9 cellular contexts compared by ENCODE assay signal in genomic region chr10:133336131-133337078, GRCh38. TPM values are rescaled to one million over a fixed set of nuclear protein-coding genes. Genes with fewer than 3 reads are reported as not detected.
DNase-seq lines count a peak whose midpoint lies in the region; ATAC-seq and TF ChIP-seq lines count a peak whose summit lies in the region.
"Had no signal": no experiment of that assay in that cellular context is flagged by ENCODE, and none has a peak within 500 bp of the region (broad histone marks: within the 10 kb centered on the region; RNA-seq: fewer than 3 reads in every experiment).

Gene CALY (minus strand): TSS chr10:133336896. CDS start chr10:133328989, 7,907 bp downstream.

- no peaks in the 10 kb centered on the region for H3K9me2 ChIP-seq in neural cell (ENCODE audit: insufficient read depth, low read length)

- peaks cover 26% of the 10 kb centered on the region for H3K27me3 ChIP-seq in neural cell (ENCODE audit: insufficient read depth, low read depth, low read length)
- peaks cover 21 to 92% (median 61%) of the 10 kb centered on the region in 3 donors for H3K27me3 ChIP-seq in stomach

- CTCF ChIA-PET in HEK293 (lab: Yijun Ruan, JAX) = interaction anchor here (1.0 kb wide), 1 partner anchor 40 kb away, joined by 3 read pairs; no protein-coding TSS in a partner anchor

- WGBS in stomach, 5 donors = 6 to 12% (median 11%) methylated on average over 39 to 98 of the region's 98 CpGs

- H3K4me1 ChIP-seq in HEK293 (ENCODE audit: control insufficient read depth, insufficient read depth, low read length) = peaks cover 2% of the 10 kb centered on the region; the same call in 1 of the 2 replicates
- H3K4me1 ChIP-seq in stomach = peaks cover 23 to 25% (median 24%) of the 10 kb centered on the region in 4 donors

- H3K27ac ChIP-seq in HEK293 (ENCODE audit: extremely low read depth, low read depth, low read length) = no peak within 1 kb of the TSS
- H3K27ac ChIP-seq in neural cell (ENCODE audit: low read length) = no peak within 1 kb of the TSS
- peak within 1 kb of the TSS; percentile 32 to 62 (median 41) for H3K27ac ChIP-seq in stomach
- H3K27ac ChIP-seq: KMS-11 had no signal

- H3K36me3 Mint-ChIP-seq in chondrocyte (ENCODE audit: low read depth) = no peaks in the 10 kb centered on the region

- H3K79me2 ChIP-seq in neural cell (replicated peaks; ENCODE audit: insufficient read depth, low read length) = no peaks in the 10 kb centered on the region

- H3K4me3 ChIP-seq in HEK293 (ENCODE audit: low read depth, low read length) (no peak within 1 kb of the TSS), neural cell (ENCODE audit: low read length) (peak within 1 kb of the TSS; percentile 65), stomach (peak within 1 kb of the TSS; percentile 39 to 50 (median 42))

- intact Hi-C loops in stomach (cut with DNase I; ENCODE audit: low total_unique reads) = no loop called here

- peak within 1 kb of the TSS; percentile 70 for H3K4me3 Mint-ChIP-seq in chondrocyte (ENCODE audit: unreplicated experiment)

- H3K9ac ChIP-seq in neural cell (ENCODE audit: low read length) = peak within 1 kb of the TSS; percentile 62
- H3K9ac ChIP-seq: KMS-11 had no signal

- TF ChIP-seq POLR2A in stomach (IDR thresholded peaks at IDR 0.05) = no peak

- TF ChIP-seq CTCF in HEK293 (tag by site-specific recombination; IDR thresholded peaks at IDR 0.05) (no peak), chondrocyte (IDR thresholded peaks at IDR 0.05) (no peak), neural cell (IDR thresholded peaks at IDR 0.05; ENCODE audit: poor library complexity, severe bottlenecking) (no peak), stomach (IDR thresholded peaks at IDR 0.05) (no peak)

- no peak for TF ChIP-seq EP300 in neural cell (conservative IDR thresholded peaks at IDR 0.05; ENCODE audit: poor library complexity, severe bottlenecking)
- TF ChIP-seq EP300 in stomach (IDR thresholded peaks at IDR 0.05) = no peak

- H3K36me3 ChIP-seq in HEK293 (ENCODE audit: control insufficient read depth in 2 of 2, insufficient read depth in 1 of 2, low read length in 2 of 2) (no peaks in the 10 kb centered on the region), neural cell (ENCODE audit: insufficient read depth, low read length) (no peaks in the 10 kb centered on the region), stomach (no peaks in the 10 kb centered on the region)

- H3K4me1 Mint-ChIP-seq in chondrocyte (ENCODE audit: low read depth) = peaks cover 3% of the 10 kb centered on the region

- peaks cover 22% of the 10 kb centered on the region for H3K27me3 Mint-ChIP-seq in chondrocyte (ENCODE audit: low read depth)

- ATAC-seq in GM21381 (IDR thresholded peaks at IDR 0.05; ENCODE audit: unreplicated experiment) (no peak), GM21717 (IDR thresholded peaks at IDR 0.05; ENCODE audit: unreplicated experiment) (no peak)

- H3K4me2 ChIP-seq in neural cell (ENCODE audit: low read length) = no peak within 1 kb of the TSS
- H3K4me2 ChIP-seq: KMS-11 had no signal

- no peaks in the 10 kb centered on the region for H3K9me3 Mint-ChIP-seq in chondrocyte (ENCODE audit: low read depth)

- POLR2A ChIA-PET in HEK293 (lab: Yijun Ruan, JAX) = interaction anchor here (0.5 kb wide), 1 partner anchor 15 kb away, joined by 8 read pairs; no protein-coding TSS in a partner anchor

- DNase-seq in activated CD4-positive, alpha-beta T cell treated with anti-CD3 and anti-CD28 coated beads for 24 hours (ENCODE audit: low read depth in 2 of 2) = peak; percentile 40 to 44
- DNase-seq in chondrocyte (ENCODE audit: low spot score) (peak; percentile 86), stomach (peak; percentile 59), NCI-H2107 treated with DMSO at 0.1 percent for 48 hours (lab: John Stamatoyannopoulos, UW; ENCODE audit: unreplicated experiment) (no peak)

- H3F3A ChIP-seq in neural cell (ENCODE audit: insufficient read depth, low read length, poor library complexity, severe bottlenecking) = no peaks in the 10 kb centered on the region

- H3K9me3 ChIP-seq in HEK293 (ENCODE audit: control insufficient read depth, insufficient read depth, low read depth, low read length) (no peaks in the 10 kb centered on the region), neural cell (ENCODE audit: low read length) (peaks cover 5% of the 10 kb centered on the region), stomach (no peaks in the 10 kb centered on the region)

- no peak within 1 kb of the TSS for H3K27ac Mint-ChIP-seq in chondrocyte (ENCODE audit: unreplicated experiment)

- no peak for TF ChIP-seq RAD21 in neural cell (conservative IDR thresholded peaks at IDR 0.05)

- no peak within 1 kb of the TSS for H2AFZ ChIP-seq in neural cell (ENCODE audit: low read depth, low read length)

- H4K20me1 ChIP-seq in neural cell (ENCODE audit: insufficient read depth) = no peaks in the 10 kb centered on the region

TF ChIP-seq in HEK293, 187 proteins besides CTCF, POLR2A, EP300 and RAD21 (continues in another document):
- TF ChIP-seq ZNF777 (tag by site-specific recombination; IDR thresholded peaks at IDR 0.05; ENCODE audit: borderline replicate concordance) = 0 out of 2 replicates have a peak, but pooled peaks have one; percentile 24
- TF ChIP-seq PATZ1 (tag by site-specific recombination; IDR thresholded peaks at IDR 0.05) = peak; percentile 71
- peak; percentile 14; the same call in 1 of the 2 replicates for TF ChIP-seq KLF17 (tag by site-specific recombination; IDR thresholded peaks at IDR 0.05)

TF ChIP-seq in neural cell, 6 proteins besides CTCF, POLR2A, EP300 and RAD21:
- no peak for TF ChIP-seq TAF1 (IDR thresholded peaks at IDR 0.05; ENCODE audit: low read depth)
- peak; percentile 44 for TF ChIP-seq POLR2AphosphoS5 (IDR thresholded peaks at IDR 0.05)

RNA-seq across cellular contexts. Expression of gene CALY, which starts in this region (rescaled TPM):
- total RNA-seq in chondrocyte (7.3 to 13.5 TPM (median 8.9 TPM) in 3 replicates), stomach (1 to 10 TPM in 2 of 5 donors, not detected in 3; 2.0 to 2.6 TPM)
- polyA plus RNA-seq in neural cell (3.7 and 6.8 TPM in 2 replicates), stomach (under 1 TPM in 2 of 3 donors, not detected in 1; 0.44 to 0.78 TPM)
- polyA minus RNA-seq in neural cell = 0.97 and 1.2 TPM in 2 replicates

Comparison
In these comparisons a context has a peak if more than half of its experiments do, and no peak if none do; other contexts are left out.
1. H3K27ac ChIP-seq: peak in stomach (5 of 5); none in HEK293 (single experiment) and neural cell (single experiment).